22 cellular contexts compared by ENCODE assay signal in genomic region chr16:54748611-54749190, GRCh38.
A peak's percentile ranks its signal among the peaks of the same experiment; 100 is the strongest.
DNase-seq lines count a peak whose midpoint lies in the region; ATAC-seq and TF ChIP-seq lines count a peak whose summit lies in the region.
"Had no signal": no experiment of that assay in that cellular context is flagged by ENCODE, and none has a peak within 500 bp of the region (broad histone marks: within the 10 kb centered on the region; RNA-seq: fewer than 3 reads in every experiment).

No MANE protein-coding gene starts in this region.

- H3K27ac Mint-ChIP-seq in GM23338 = no peak overlapping the region
- H3K27ac Mint-ChIP-seq: CD4-positive, CD25-positive, alpha-beta regulatory T cell; IgD-negative memory B cell; T-cell had no signal

- H3K4me2 ChIP-seq in GM23338 = no peak overlapping the region
- H3K4me2 ChIP-seq: KMS-11, PC-9 had no signal

- H3K4me3 ChIP-seq in GM23338 = no peak overlapping the region
- H3K4me3 ChIP-seq: PC-9 had no signal

- H3K9me3 Mint-ChIP-seq in GM23338 = no peaks in the 10 kb centered on the region

- DNase-seq in NCI-H1105 treated with DMSO at 0.1 percent for 48 hours (lab: John Stamatoyannopoulos, UW) (peak; percentile 17), NCI-H1105 (lab: John Stamatoyannopoulos, UW) (no peak), GM23338 (ENCODE audit: low spot score) (no peak), NCI-H2029 treated with DMSO at 0.1 percent for 48 hours (lab: John Stamatoyannopoulos, UW) (peak; percentile 31), foreskin keratinocyte (no peak), NCI-H2081 treated with DMSO at 0.1 percent for 48 hours (lab: John Stamatoyannopoulos, UW) (no peak), NCI-H2227 treated with DMSO at 0.1 percent for 48 hours (lab: John Stamatoyannopoulos, UW) (no peak)
- no peak for DNase-seq in activated T-cell treated with anti-CD3 and anti-CD28 coated beads, Interleukin-2, amount 50 U/mL, for 48 hours
- DNase-seq: CD4-positive, CD25-positive, alpha-beta regulatory T cell; DMS153; MV-4-11; NCI-H1417 treated with DMSO at 0.1 percent for 48 hours; NCI-H1694 treated with DMSO at 0.1 percent for 48 hours; NCI-H345; NCI-H524 treated with DMSO at 0.1 percent for 48 hours; NCI-H774; PC-9; T-cell had no signal

- no peaks in the 10 kb centered on the region for H3K27me3 ChIP-seq in GM23338 (ENCODE audit: insufficient read depth)
- peaks cover 10% of the 10 kb centered on the region for H3K27me3 ChIP-seq in foreskin keratinocyte

- H3K27ac ChIP-seq in GM23338 (ENCODE audit: low read depth) (no peak overlapping the region), foreskin keratinocyte (no peak overlapping the region)
- H3K27ac ChIP-seq: KMS-11, PC-9 had no signal

- H3K27me3 Mint-ChIP-seq in GM23338 (ENCODE audit: insufficient read depth, low read depth, poor library complexity) = peaks cover 7% of the 10 kb centered on the region
- H3K27me3 Mint-ChIP-seq: CD4-positive, CD25-positive, alpha-beta regulatory T cell; IgD-negative memory B cell had no signal

- no peaks in the 10 kb centered on the region for H3K36me3 Mint-ChIP-seq in GM23338 (ENCODE audit: low read depth)
- H3K36me3 Mint-ChIP-seq: CD4-positive, CD25-positive, alpha-beta regulatory T cell; IgD-negative memory B cell; T-cell had no signal

- TF ChIP-seq CTCF in GM23338 (conservative IDR thresholded peaks at IDR 0.05; ENCODE audit: low read depth in 2 of 2) (no peak), foreskin keratinocyte (conservative IDR thresholded peaks at IDR 0.05) (no peak)

- no peak for ATAC-seq in GM23338
- ATAC-seq in foreskin keratinocyte = peak; percentile 68
- ATAC-seq: HCT116, Right ventricle myocardium inferior, T-cell had no signal

- peaks cover 6% of the 10 kb centered on the region; the same call in 2 of the 3 replicates for H3K4me1 Mint-ChIP-seq in GM23338
- H3K4me1 Mint-ChIP-seq: CD4-positive, CD25-positive, alpha-beta regulatory T cell; IgD-negative memory B cell; T-cell had no signal

- peaks cover 15% of the 10 kb centered on the region; the same call in 1 of the 2 replicates for H3K9me2 ChIP-seq in GM23338 (ENCODE audit: insufficient read depth)

- no peaks in the 10 kb centered on the region for H3K36me3 ChIP-seq in GM23338 (ENCODE audit: insufficient read depth)

- H2AFZ ChIP-seq in GM23338 = 0 out of 2 replicates have a peak overlapping the region, but pooled peaks have one; percentile 18
- H2AFZ ChIP-seq: PC-9 had no signal

- H4K20me1 ChIP-seq in GM23338 (replicated peaks; ENCODE audit: insufficient read depth) = no peaks in the 10 kb centered on the region

- no peaks in the 10 kb centered on the region for H3K79me2 ChIP-seq in GM23338 (replicated peaks; ENCODE audit: insufficient read depth)

- no peaks in the 10 kb centered on the region for H3F3A ChIP-seq in GM23338 (replicated peaks; ENCODE audit: low read depth)

- H3K4me3 Mint-ChIP-seq in GM23338 = no peak overlapping the region
- H3K4me3 Mint-ChIP-seq: CD4-positive, CD25-positive, alpha-beta regulatory T cell; T-cell had no signal

- H3K4me1 ChIP-seq in GM23338 (ENCODE audit: insufficient read depth) = peaks cover 8% of the 10 kb centered on the region; the same call in 1 of the 2 replicates
- H3K4me1 ChIP-seq in foreskin keratinocyte = no peaks in the 10 kb centered on the region

TF ChIP-seq in GM23338, 12 proteins besides CTCF, POLR2A, EP300 and RAD21 (continues in another document):
- TF ChIP-seq ZNF331 (CRISPR knock-in tag; IDR thresholded peaks at IDR 0.05; ENCODE audit: low read depth) = no peak
- no peak for TF ChIP-seq JUNB (IDR thresholded peaks at IDR 0.05; ENCODE audit: unreplicated experiment)
- TF ChIP-seq STAT1 (IDR thresholded peaks at IDR 0.05; ENCODE audit: unreplicated experiment) = no peak
- no peak for TF ChIP-seq ZNF114 (CRISPR knock-in tag; IDR thresholded peaks at IDR 0.05)
- no peak for TF ChIP-seq ETS1 (IDR thresholded peaks at IDR 0.05)
- TF ChIP-seq ZNF462 (CRISPR knock-in tag; IDR thresholded peaks at IDR 0.05) = no peak
- TF ChIP-seq CREB1 (CRISPR knock-in tag; IDR thresholded peaks at IDR 0.05; ENCODE audit: low read depth) = no peak
- no peak for TF ChIP-seq EZH2phosphoT487 (IDR thresholded peaks at IDR 0.05; ENCODE audit: unreplicated experiment)

Comparison
In these comparisons a context has a peak if more than half of its experiments do, and no peak if none do; other contexts are left out.
1. DNase-seq: peak in NCI-H1105 treated with DMSO at 0.1 percent for 48 hours (single experiment) and NCI-H2029 treated with DMSO at 0.1 percent for 48 hours (single experiment); none in NCI-H1105 (single experiment), GM23338 (single experiment), foreskin keratinocyte (0 of 2), activated T-cell treated with anti-CD3 and anti-CD28 coated beads, Interleukin-2, amount 50 U/mL, for 48 hours (0 of 2), NCI-H2081 treated with DMSO at 0.1 percent for 48 hours (single experiment) and NCI-H2227 treated with DMSO at 0.1 percent for 48 hours (single experiment).